In the genomic region with DNA sequence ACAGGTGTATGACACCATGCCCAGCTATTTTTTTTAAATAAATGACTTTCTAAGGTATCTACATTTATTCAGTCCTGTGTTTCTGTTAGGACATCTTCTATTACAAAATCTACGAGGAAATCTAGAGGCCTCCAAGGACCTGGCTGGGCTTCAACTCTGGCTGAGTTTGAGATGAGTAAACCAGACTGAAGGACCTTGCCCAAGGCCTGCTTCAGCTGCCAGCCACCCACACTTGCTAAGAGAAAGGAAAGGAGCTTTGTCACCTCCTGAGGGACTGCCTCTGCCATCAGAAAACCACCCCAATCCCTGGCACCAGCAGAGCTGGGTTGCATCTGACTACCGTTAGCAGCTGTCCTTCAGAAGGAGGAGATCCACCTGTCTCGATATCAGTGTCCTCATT, we compare ENCODE assay signal across 1 cellular context.
TF ChIP-seq lines count a peak whose summit lies in the region.

No MANE protein-coding gene starts in this region.

TF ChIP-seq in K562, 482 proteins besides CTCF, POLR2A, EP300 and RAD21 (continued from another document):
- no peak for TF ChIP-seq TEAD2 (tag; IDR thresholded peaks at IDR 0.05)
- TF ChIP-seq, protein P1, sequence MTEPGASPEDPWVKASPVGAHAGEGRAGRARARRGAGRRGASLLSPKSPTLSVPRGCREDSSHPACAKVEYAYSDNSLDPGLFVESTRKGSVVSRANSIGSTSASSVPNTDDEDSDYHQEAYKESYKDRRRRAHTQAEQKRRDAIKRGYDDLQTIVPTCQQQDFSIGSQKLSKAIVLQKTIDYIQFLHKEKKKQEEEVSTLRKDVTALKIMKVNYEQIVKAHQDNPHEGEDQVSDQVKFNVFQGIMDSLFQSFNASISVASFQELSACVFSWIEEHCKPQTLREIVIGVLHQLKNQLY (CRISPR knock-in tag; conservative IDR thresholded peaks at IDR 0.05), result no peak
- TF ChIP-seq CREM (IDR thresholded peaks at IDR 0.05; ENCODE audit: low read depth), result no peak
- no peak for TF ChIP-seq TRIM24 (IDR thresholded peaks at IDR 0.05)
- TF ChIP-seq, protein P2, sequence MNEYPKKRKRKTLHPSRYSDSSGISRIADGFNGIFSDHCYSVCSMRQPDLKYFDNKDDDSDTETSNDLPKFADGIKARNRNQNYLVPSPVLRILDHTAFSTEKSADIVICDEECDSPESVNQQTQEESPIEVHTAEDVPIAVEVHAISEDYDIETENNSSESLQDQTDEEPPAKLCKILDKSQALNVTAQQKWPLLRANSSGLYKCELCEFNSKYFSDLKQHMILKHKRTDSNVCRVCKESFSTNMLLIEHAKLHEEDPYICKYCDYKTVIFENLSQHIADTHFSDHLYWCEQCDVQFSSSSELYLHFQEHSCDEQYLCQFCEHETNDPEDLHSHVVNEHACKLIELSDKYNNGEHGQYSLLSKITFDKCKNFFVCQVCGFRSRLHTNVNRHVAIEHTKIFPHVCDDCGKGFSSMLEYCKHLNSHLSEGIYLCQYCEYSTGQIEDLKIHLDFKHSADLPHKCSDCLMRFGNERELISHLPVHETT (CRISPR knock-in tag; conservative IDR thresholded peaks at IDR 0.05 in 1 of 2, IDR thresholded peaks at IDR 0.05 in 1 of 2), result no peak
- no peak for TF ChIP-seq EGR1 (conservative IDR thresholded peaks at IDR 0.05)
- TF ChIP-seq SNRNP70 (optimal IDR thresholded peaks at IDR 0.05; ENCODE audit: low read depth, low read length), result no peak
- no peak for TF ChIP-seq SIX5 (IDR thresholded peaks at IDR 0.05; ENCODE audit: borderline replicate concordance in 1 of 2, insufficient read depth in 1 of 2, low read depth in 1 of 2, low read length in 2 of 2)
- no peak for TF ChIP-seq TEAD4 (IDR thresholded peaks at IDR 0.05; ENCODE audit: low read length)
- TF ChIP-seq TEAD4 (CRISPR knock-in tag; IDR thresholded peaks at IDR 0.05; ENCODE audit: borderline replicate concordance), result no peak
- TF ChIP-seq ZZZ3 (IDR thresholded peaks at IDR 0.05), result no peak
- TF ChIP-seq TCF3 (CRISPR knock-in tag; IDR thresholded peaks at IDR 0.05), result no peak
- TF ChIP-seq, protein P3, sequence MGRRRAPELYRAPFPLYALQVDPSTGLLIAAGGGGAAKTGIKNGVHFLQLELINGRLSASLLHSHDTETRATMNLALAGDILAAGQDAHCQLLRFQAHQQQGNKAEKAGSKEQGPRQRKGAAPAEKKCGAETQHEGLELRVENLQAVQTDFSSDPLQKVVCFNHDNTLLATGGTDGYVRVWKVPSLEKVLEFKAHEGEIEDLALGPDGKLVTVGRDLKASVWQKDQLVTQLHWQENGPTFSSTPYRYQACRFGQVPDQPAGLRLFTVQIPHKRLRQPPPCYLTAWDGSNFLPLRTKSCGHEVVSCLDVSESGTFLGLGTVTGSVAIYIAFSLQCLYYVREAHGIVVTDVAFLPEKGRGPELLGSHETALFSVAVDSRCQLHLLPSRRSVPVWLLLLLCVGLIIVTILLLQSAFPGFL (CRISPR knock-in tag; IDR thresholded peaks at IDR 0.05), result no peak
- TF ChIP-seq CBFB (CRISPR knock-in tag; IDR thresholded peaks at IDR 0.05), result no peak
